In genomic region chr20:24523661-24524060, GRCh38 we compare ENCODE assay signal across 1 cellular context.
TF ChIP-seq lines count a peak whose summit lies in the region.

No MANE protein-coding gene starts in this region.

TF ChIP-seq in SK-N-SH, 30 proteins besides CTCF, POLR2A, EP300 and RAD21 (continued from another document):
- TF ChIP-seq, protein P1, sequence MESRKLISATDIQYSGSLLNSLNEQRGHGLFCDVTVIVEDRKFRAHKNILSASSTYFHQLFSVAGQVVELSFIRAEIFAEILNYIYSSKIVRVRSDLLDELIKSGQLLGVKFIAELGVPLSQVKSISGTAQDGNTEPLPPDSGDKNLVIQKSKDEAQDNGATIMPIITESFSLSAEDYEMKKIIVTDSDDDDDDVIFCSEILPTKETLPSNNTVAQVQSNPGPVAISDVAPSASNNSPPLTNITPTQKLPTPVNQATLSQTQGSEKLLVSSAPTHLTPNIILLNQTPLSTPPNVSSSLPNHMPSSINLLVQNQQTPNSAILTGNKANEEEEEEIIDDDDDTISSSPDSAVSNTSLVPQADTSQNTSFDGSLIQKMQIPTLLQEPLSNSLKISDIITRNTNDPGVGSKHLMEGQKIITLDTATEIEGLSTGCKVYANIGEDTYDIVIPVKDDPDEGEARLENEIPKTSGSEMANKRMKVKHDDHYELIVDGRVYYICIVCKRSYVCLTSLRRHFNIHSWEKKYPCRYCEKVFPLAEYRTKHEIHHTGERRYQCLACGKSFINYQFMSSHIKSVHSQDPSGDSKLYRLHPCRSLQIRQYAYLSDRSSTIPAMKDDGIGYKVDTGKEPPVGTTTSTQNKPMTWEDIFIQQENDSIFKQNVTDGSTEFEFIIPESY (IDR thresholded peaks at IDR 0.05; ENCODE audit: borderline replicate concordance, low read depth) = no peak
- TF ChIP-seq JUND (IDR thresholded peaks at IDR 0.05) = no peak
- no peak for TF ChIP-seq RCOR1 (IDR thresholded peaks at IDR 0.05; ENCODE audit: low read length)
